Comparison of ENCODE assay signal across 30 cellular contexts in genomic region chr5:24472518-24472917, GRCh38.
"Had no signal": no experiment of that assay in that cellular context is flagged by ENCODE, and none has a peak within 500 bp of the region (broad histone marks: within the 10 kb centered on the region; RNA-seq: fewer than 3 reads in every experiment).

No MANE protein-coding gene starts in this region.

- H3K27me3 ChIP-seq: adrenal gland, body of pancreas, brain microvascular endothelial cell, breast epithelium had no signal

- H3K36me3 ChIP-seq: adrenal gland, brain microvascular endothelial cell, breast epithelium had no signal

- H3K9me3 ChIP-seq: adrenal gland, body of pancreas had no signal

- DNase-seq: activated B cell treated with CpG ODN at 0.5 μM for 24 hours; activated CD4-positive, alpha-beta memory T cell treated with anti-CD3 and anti-CD28 coated beads for 36 hours; activated CD4-positive, alpha-beta T cell treated with anti-CD3 and anti-CD28 coated beads for 4 hours; activated CD4-positive, alpha-beta T cell treated with anti-CD3 and anti-CD28 coated beads, Interleukin-2, amount 10 ng/mL, durations not matched to agents 24 days and 14 days; activated CD4-positive, alpha-beta T cell treated with anti-CD3 and anti-CD28 coated beads, Interleukin-2, amount 50 U/mL, for 1 hour; activated CD4-positive, alpha-beta T cell treated with anti-CD3 and anti-CD28 coated beads, Interleukin-2, amount 50 U/mL, for 4 hours; activated CD4-positive, CD25-positive, alpha-beta regulatory T cell treated with anti-CD3 and anti-CD28 coated beads, Interleukin-2, amount 50 U/mL, for 72 hours; activated CD8-positive, alpha-beta memory T cell treated with anti-CD3 and anti-CD28 coated beads, Interleukin-2, amount 50 U/mL, for 4 hours; activated CD8-positive, alpha-beta T cell treated with anti-CD3 and anti-CD28 coated beads for 36 hours; activated effector memory CD4-positive, alpha-beta T cell treated with anti-CD3 and anti-CD28 coated beads, Interleukin-2, amount 50 U/mL, for 16 hours; activated gamma-delta T cell treated with Interleukin-2 at 50 U/mL for 16 hours; activated naive CD4-positive, alpha-beta T cell; activated naive CD4-positive, alpha-beta T cell treated with anti-CD3 and anti-CD28 coated beads for 36 hours; activated naive CD4-positive, alpha-beta T cell treated with anti-CD3 and anti-CD28 coated beads, Interleukin-2, amount 50 U/mL, for 16 hours; activated naive CD8-positive, alpha-beta T cell treated with anti-CD3 and anti-CD28 coated beads for 36 hours; activated T-cell treated with anti-CD3 and anti-CD28 coated beads for 4 hours; activated T-cell treated with anti-CD3 and anti-CD28 coated beads, Interleukin-2, amount 50 U/mL, for 1 hour; activated T-cell treated with anti-CD3 and anti-CD28 coated beads, Interleukin-2, amount 50 U/mL, for 4 hours; activated T-cell treated with anti-CD3 and anti-CD28 coated beads, Interleukin-2, amount 50 U/mL, for 72 hours; adrenal gland; amniotic stem cell; aorta; body of pancreas; brain microvascular endothelial cell; central memory CD4-positive, alpha-beta T cell; T-helper 1 cell; T-helper 2 cell; T-helper 9 cell had no signal

- H3K4me3 ChIP-seq: adrenal gland, body of pancreas, breast epithelium had no signal

- H3K4me1 ChIP-seq: adrenal gland, body of pancreas, breast epithelium had no signal

- H3K27ac ChIP-seq: adrenal gland, body of pancreas, brain microvascular endothelial cell, breast epithelium, VCaP had no signal
